In genomic region chr1:25550683-25551310, GRCh38 we compare ENCODE assay signal across 9 cellular contexts. TPM values are rescaled to one million over a fixed set of nuclear protein-coding genes. Genes with fewer than 3 reads are reported as not detected.
DNase-seq lines count a peak whose midpoint lies in the region; ATAC-seq and TF ChIP-seq lines count a peak whose summit lies in the region.
"Had no signal": no experiment of that assay in that cellular context is flagged by ENCODE, and none has a peak within 500 bp of the region (broad histone marks: within the 10 kb centered on the region; RNA-seq: fewer than 3 reads in every experiment).

No MANE protein-coding gene starts in this region.

- H3K36me3 Mint-ChIP-seq in activated T-helper 17 cell treated with anti-CD3 and anti-CD28 coated beads, Interleukin-2, amount 50 U/mL, for 72 hours (ENCODE audit: low read depth) = no peaks in the 10 kb centered on the region

- peak overlapping the region; percentile 70 for H3K4me3 Mint-ChIP-seq in activated T-helper 17 cell treated with anti-CD3 and anti-CD28 coated beads, Interleukin-2, amount 50 U/mL, for 72 hours

- intact Hi-C loops in left cardiac atrium (cut with DNase I) = no loop called here
- intact Hi-C loops in sciatic nerve (cut with DNase I) = no loop called here

- POLR2A ChIA-PET in GM10248 (lab: Yijun Ruan, JAX) = no interaction called here

- peaks cover 4% of the 10 kb centered on the region for H3K9me3 Mint-ChIP-seq in activated T-helper 17 cell treated with anti-CD3 and anti-CD28 coated beads, Interleukin-2, amount 50 U/mL, for 72 hours

- TF ChIP-seq CTCF in GM10248 (IDR thresholded peaks at IDR 0.05; ENCODE audit: control extremely low read depth, extremely low read depth, low read depth, missing control alignments) = no peak

- ATAC-seq in activated T-helper 17 cell treated with anti-CD3 and anti-CD28 coated beads, Interleukin-2, amount 50 U/mL, for 72 hours (replicated peaks) = no peak
- ATAC-seq in left cardiac atrium (peak; percentile 27 to 32), sciatic nerve (peak; percentile 8), HG03571 (IDR thresholded peaks at IDR 0.05; ENCODE audit: unreplicated experiment) (no peak), GM18520 (IDR thresholded peaks at IDR 0.05; ENCODE audit: unreplicated experiment) (no peak)

- peak overlapping the region; percentile 79 for H3K27ac Mint-ChIP-seq in activated T-helper 17 cell treated with anti-CD3 and anti-CD28 coated beads, Interleukin-2, amount 50 U/mL, for 72 hours

- H3K4me1 Mint-ChIP-seq in activated T-helper 17 cell treated with anti-CD3 and anti-CD28 coated beads, Interleukin-2, amount 50 U/mL, for 72 hours = peaks cover 39% of the 10 kb centered on the region

- DNase-seq in HCEC 1CT = peak; percentile 39
- DNase-seq in left cardiac atrium = peak; percentile 54
- DNase-seq in sciatic nerve (ENCODE audit: low spot score) = no peak
- DNase-seq in HK-2 (ENCODE audit: unreplicated experiment) = no peak
- DNase-seq in GM10248 (ENCODE audit: extremely low spot score) = no peak
- DNase-seq: NCI-H187 treated with DMSO at 0.1 percent for 48 hours had no signal

- CTCF ChIA-PET in GM10248 (lab: Yijun Ruan, JAX) = interaction anchor here (1.0 to 2.0 kb wide), 4 partner anchors 13 to 247 kb away, joined by 3 to 4 read pairs (median 4); no protein-coding TSS in a partner anchor

- H3K27me3 Mint-ChIP-seq in activated T-helper 17 cell treated with anti-CD3 and anti-CD28 coated beads, Interleukin-2, amount 50 U/mL, for 72 hours = no peaks in the 10 kb centered on the region

RNA-seq across cellular contexts. Expression of gene LDLRAP1, which starts 7.4 kb away (rescaled TPM):
- 10 to 100 TPM in 1 of 2 donors, 1 to 10 TPM in 1; 6.7 to 10.3 TPM for total RNA-seq in activated T-helper 17 cell treated with anti-CD3 and anti-CD28 coated beads, Interleukin-2, amount 50 U/mL, for 72 hours
- total RNA-seq in left cardiac atrium (10 to 100 TPM in 1 of 2 donors, 1 to 10 TPM in 1; 9.5 to 10.3 TPM), sciatic nerve (25.0 TPM)

Comparison
In these comparisons a context has a peak if more than half of its experiments do, and no peak if none do; other contexts are left out.
1. DNase-seq: peak in HCEC 1CT (single experiment) and left cardiac atrium (single experiment); none in sciatic nerve (single experiment), HK-2 (single experiment) and GM10248 (single experiment).
2. ATAC-seq: peak in left cardiac atrium (2 of 2) and sciatic nerve (single experiment); none in activated T-helper 17 cell treated with anti-CD3 and anti-CD28 coated beads, Interleukin-2, amount 50 U/mL, for 72 hours (single experiment), HG03571 (single experiment) and GM18520 (single experiment).